Comparison of ENCODE assay signal across 17 cellular contexts in the genomic region with DNA sequence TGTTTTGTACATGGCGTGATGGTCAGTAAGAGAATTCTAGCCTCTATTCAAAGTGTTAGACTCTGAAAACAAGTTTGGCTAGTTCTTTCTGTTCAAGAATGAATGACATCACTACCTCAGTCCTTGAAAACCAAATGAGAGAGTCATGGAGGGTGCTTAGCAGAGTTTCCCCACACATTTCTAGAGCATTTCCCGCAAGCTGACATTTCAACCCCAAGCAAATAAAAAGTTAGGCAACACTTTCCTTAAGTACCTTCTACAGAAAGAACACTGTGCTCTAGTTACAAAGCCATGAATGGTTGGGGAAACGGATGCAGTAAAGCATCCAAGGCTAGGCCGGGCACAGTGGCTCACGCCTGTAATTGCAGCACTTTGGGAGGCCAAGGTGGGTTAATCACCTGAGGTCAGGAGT. TPM values are rescaled to one million over a fixed set of nuclear protein-coding genes. Genes with fewer than 3 reads are reported as not detected.
DNase-seq lines count a peak whose midpoint lies in the region; ATAC-seq and TF ChIP-seq lines count a peak whose summit lies in the region.
"Had no signal": no experiment of that assay in that cellular context is flagged by ENCODE, and none has a peak within 500 bp of the region (broad histone marks: within the 10 kb centered on the region; RNA-seq: fewer than 3 reads in every experiment).

No MANE protein-coding gene starts in this region.

- in situ Hi-C loops in IMR-90 (cut with MboI; ENCODE audit: low sequenced_read_pairs), result no loop called here

- H3K56ac ChIP-seq in IMR-90 (ENCODE audit: extremely low read depth, insufficient read depth, low read length), result no peak overlapping the region

- H2BK120ac ChIP-seq in IMR-90 (ENCODE audit: low read depth, low read length) (no peak overlapping the region), trophoblast cell (ENCODE audit: insufficient read depth, low read length, poor library complexity) (no peak overlapping the region)

- H4K12ac ChIP-seq in trophoblast cell (ENCODE audit: low read depth, low read length), result no peak overlapping the region

- H3K79me2 ChIP-seq in PC-9 (ENCODE audit: low read depth), result peaks cover 6% of the 10 kb centered on the region; the same call in 1 of the 2 replicates
- no peaks in the 10 kb centered on the region for H3K79me2 ChIP-seq in fibroblast of lung (ENCODE audit: control insufficient read depth, insufficient read depth, low read length)
- no peaks in the 10 kb centered on the region for H3K79me2 ChIP-seq in trophoblast cell (ENCODE audit: control insufficient read depth, insufficient read depth, low read length, poor library complexity)

- no peaks in the 10 kb centered on the region for H3K79me1 ChIP-seq in IMR-90 (ENCODE audit: low read depth in 1 of 2, low read length in 2 of 2)
- H3K79me1 ChIP-seq in trophoblast cell (ENCODE audit: low read length), result peaks cover 6% of the 10 kb centered on the region

- dilution Hi-C loops in IMR-90 (cut with HindIII; ENCODE audit: low sequenced_read_pairs, unreplicated experiment), result no loop called here

- H3K4me2 ChIP-seq in IMR-90 (ENCODE audit: low read depth, low read length) (no peak overlapping the region), PC-9 (peak overlapping the region; percentile 54), fibroblast of lung (ENCODE audit: extremely low read depth, insufficient read depth, low read length) (no peak overlapping the region), trophoblast cell (ENCODE audit: low read length) (peak overlapping the region; percentile 40)

- H4K20me1 ChIP-seq in IMR-90 (ENCODE audit: insufficient read depth, low read length) (no peaks in the 10 kb centered on the region), PC-9 (ENCODE audit: insufficient read depth) (no peaks in the 10 kb centered on the region), fibroblast of lung (ENCODE audit: control insufficient read depth, extremely low read depth, insufficient read depth, low read length) (no peaks in the 10 kb centered on the region)

- no peak overlapping the region for H4K5ac ChIP-seq in IMR-90 (ENCODE audit: low read depth, low read length)

- TF ChIP-seq RAD21 in IMR-90 (IDR thresholded peaks at IDR 0.05; ENCODE audit: low read length), result no peak

- no peak overlapping the region; the same call in 1 of the 2 replicates for H4K91ac ChIP-seq in IMR-90 (ENCODE audit: insufficient read depth, low read depth, low read length)
- H4K91ac ChIP-seq in trophoblast cell (ENCODE audit: low read depth, low read length), result no peak overlapping the region

- H3K4ac ChIP-seq in IMR-90 (ENCODE audit: low read depth, low read length) (no peak overlapping the region), trophoblast cell (ENCODE audit: low read depth, low read length) (no peak overlapping the region)

- H2AK9ac ChIP-seq in IMR-90 (replicated peaks; ENCODE audit: low read depth, low read length, poor library complexity), result no peak overlapping the region

- TF ChIP-seq POLR2A in IMR-90 (IDR thresholded peaks at IDR 0.05; ENCODE audit: low read depth, low read length), result no peak

- CTCF ChIA-PET in IMR-90 (lab: Yijun Ruan, JAX) (no interaction called here), PC-9 (lab: Charles Lee) (no interaction called here)

- H3K18ac ChIP-seq in IMR-90 (ENCODE audit: low read depth, low read length), result no peak overlapping the region
- no peak overlapping the region for H3K18ac ChIP-seq in trophoblast cell (ENCODE audit: low read length)

- H2AK5ac ChIP-seq in IMR-90 (ENCODE audit: low read depth, low read length) (no peak overlapping the region), trophoblast cell (ENCODE audit: low read length) (no peak overlapping the region)

- 0 out of 2 replicates have a peak, but pooled peaks cover 4% of the 10 kb centered on the region for H3K9me1 ChIP-seq in IMR-90 (ENCODE audit: insufficient read depth, low read length)

- H3K23ac ChIP-seq in IMR-90 (ENCODE audit: low read depth, low read length), result no peak overlapping the region
- no peak overlapping the region for H3K23ac ChIP-seq in trophoblast cell (ENCODE audit: low read length)

- H3K4me3 ChIP-seq in IMR-90 (ENCODE audit: insufficient read depth, low read depth, low read length) (no peak overlapping the region), PC-9 (no peak overlapping the region), fibroblast of lung (replicated peaks in 1 of 4; ENCODE audit: control extremely low read depth in 1 of 4, insufficient read depth in 1 of 4, low read depth in 3 of 4, low read length in 4 of 4) (no peak overlapping the region), trophoblast cell (ENCODE audit: low read depth, low read length) (no peak overlapping the region), WERI-Rb-1 (ENCODE audit: low read depth, low read length) (no peak overlapping the region), coronary artery (no peak overlapping the region)
- H3K4me3 ChIP-seq: ovary had no signal

- H3K9me2 ChIP-seq in PC-9 (ENCODE audit: insufficient read depth), result no peaks in the 10 kb centered on the region

- no peak overlapping the region for H2BK5ac ChIP-seq in IMR-90 (ENCODE audit: low read depth, low read length, poor library complexity, severe bottlenecking)
- no peak overlapping the region for H2BK5ac ChIP-seq in trophoblast cell (ENCODE audit: low read depth, low read length, poor library complexity)

- peaks cover 34% of the 10 kb centered on the region for H3F3A ChIP-seq in PC-9 (ENCODE audit: insufficient read depth, low read depth)

- H3K9ac ChIP-seq in IMR-90 (ENCODE audit: low read depth, low read length) (no peak overlapping the region), fibroblast of lung (ENCODE audit: insufficient read depth, low read length) (no peak overlapping the region), trophoblast cell (ENCODE audit: low read length) (no peak overlapping the region)

- BruUV-seq in IMR-90 (replicated peaks; lab: Mats Ljungman, UMichigan), result no TSS peak
- BruUV-seq in PC-9 (replicated peaks; lab: Mats Ljungman, UMichigan), result no TSS peak

- H2BK12ac ChIP-seq in trophoblast cell (ENCODE audit: low read length), result no peak overlapping the region

- H3K14ac ChIP-seq in IMR-90 (replicated peaks; ENCODE audit: low read depth, low read length) (no peak overlapping the region), trophoblast cell (ENCODE audit: low read length) (no peak overlapping the region)

- H3K36me3 ChIP-seq in IMR-90 (ENCODE audit: control insufficient read depth, insufficient read depth, low read length) (no peaks in the 10 kb centered on the region), PC-9 (ENCODE audit: low read depth) (no peaks in the 10 kb centered on the region), fibroblast of lung (ENCODE audit: control insufficient read depth, insufficient read depth, low read length) (no peaks in the 10 kb centered on the region), trophoblast cell (ENCODE audit: control insufficient read depth in 1 of 2, insufficient read depth in 2 of 2, low read length in 2 of 2) (no peaks in the 10 kb centered on the region), WERI-Rb-1 (no peaks in the 10 kb centered on the region)
- H3K36me3 ChIP-seq: BE2C, ovary had no signal

- ATAC-seq in IMR-90 (ENCODE audit: low read depth), result no peak
- ATAC-seq: activated CD8-positive, alpha-beta memory T cell treated with anti-CD3 and anti-CD28 coated beads, Interleukin-2, amount 10 ng/mL, durations not matched to agents 7 days and 5 days had no signal

- H3K27ac ChIP-seq in IMR-90 (ENCODE audit: insufficient read depth, low read length) (no peak overlapping the region), PC-9 (peak overlapping the region; percentile 85), fibroblast of lung (ENCODE audit: insufficient read depth, low read length) (no peak overlapping the region), trophoblast cell (ENCODE audit: low read depth, low read length) (peak overlapping the region; percentile 71), WERI-Rb-1 (no peak overlapping the region), coronary artery (no peak overlapping the region)
- H3K27ac ChIP-seq: ovary had no signal

- TF ChIP-seq CTCF in IMR-90 (conservative IDR thresholded peaks at IDR 0.05; ENCODE audit: low read depth, low read length) (no peak), PC-9 (conservative IDR thresholded peaks at IDR 0.05) (peak; percentile 31; the same call in 1 of the 2 replicates), fibroblast of lung (conservative IDR thresholded peaks at IDR 0.05 in 1 of 2, IDR thresholded peaks at IDR 0.05 in 1 of 2; ENCODE audit: low read depth in 1 of 2, low read length in 2 of 2) (no peak), WERI-Rb-1 (IDR thresholded peaks at IDR 0.05; ENCODE audit: low read depth, low read length) (no peak), coronary artery (IDR thresholded peaks at IDR 0.05) (no peak)

- WGBS in IMR-90 (ENCODE audit: extremely low coverage in 2 of 2, insufficient read length in 1 of 2), 2 experiments, result no CpG with 5 or more reads among the region's 5 CpGs
- WGBS in trophoblast cell (ENCODE audit: extremely low coverage, insufficient coverage, insufficient read length), result no CpG with 5 or more reads among the region's 5 CpGs

- H3K9me3 ChIP-seq in IMR-90 (ENCODE audit: control insufficient read depth, insufficient read depth, low read length), result peaks cover 8% of the 10 kb centered on the region
- no peaks in the 10 kb centered on the region for H3K9me3 ChIP-seq in PC-9 (ENCODE audit: insufficient read depth, low read depth)
- H3K9me3 ChIP-seq in fibroblast of lung (ENCODE audit: control insufficient read depth, insufficient read depth, low read depth, low read length), result no peaks in the 10 kb centered on the region
- H3K9me3 ChIP-seq in trophoblast cell (ENCODE audit: insufficient read depth, low read depth, low read length), result no peaks in the 10 kb centered on the region
- no peaks in the 10 kb centered on the region for H3K9me3 ChIP-seq in WERI-Rb-1 (ENCODE audit: severe bottlenecking)
- H3K9me3 ChIP-seq: BE2C, ovary had no signal

- H2BK20ac ChIP-seq in IMR-90 (ENCODE audit: low read depth, low read length), result no peak overlapping the region

- intact Hi-C loops in IMR-90 (cut with micrococcal nuclease) (no loop called here), PC-9 (cut with micrococcal nuclease; ENCODE audit: unreplicated experiment) (loop anchor here (1.0 to 2.0 kb wide), 4 partner anchors 11 to 149 kb away; no protein-coding TSS in a partner anchor)

- H3K27me3 ChIP-seq in IMR-90 (ENCODE audit: control insufficient read depth, insufficient read depth, low read length) (no peaks in the 10 kb centered on the region), PC-9 (ENCODE audit: insufficient read depth, low read depth) (no peaks in the 10 kb centered on the region), fibroblast of lung (ENCODE audit: control insufficient read depth, insufficient read depth, low read length) (no peaks in the 10 kb centered on the region), trophoblast cell (ENCODE audit: insufficient read depth, low read length) (no peaks in the 10 kb centered on the region), WERI-Rb-1 (ENCODE audit: insufficient read depth, low read depth, severe bottlenecking) (no peaks in the 10 kb centered on the region)
- H3K27me3 ChIP-seq: BE2C, ovary had no signal

- H4K8ac ChIP-seq in IMR-90 (ENCODE audit: low read depth in 2 of 2, low read length in 2 of 2) (no peak overlapping the region), trophoblast cell (ENCODE audit: low read depth, low read length) (no peak overlapping the region)

- peak; percentile 52 for DNase-seq in IMR-90
- DNase-seq in PC-9, result peak; percentile 52 to 100
- peak; percentile 59 to 72 for DNase-seq in fibroblast of lung (ENCODE audit: low read depth in 2 of 2)
- peak; percentile 59 to 92 for DNase-seq in trophoblast cell
- DNase-seq in GOT3 (lab: John Stamatoyannopoulos, UW), result no peak
- no peak for DNase-seq in WERI-Rb-1
- DNase-seq in mesenteric fat pad (ENCODE audit: low spot score), result no peak
- DNase-seq in coronary artery (ENCODE audit: low spot score), result no peak
- DNase-seq: activated CD4-positive, CD25-positive, alpha-beta regulatory T cell treated with anti-CD3 and anti-CD28 coated beads, Interleukin-2, amount 50 U/mL, for 72 hours; activated CD8-positive, alpha-beta memory T cell treated with anti-CD3 and anti-CD28 coated beads, Interleukin-2, amount 10 ng/mL, durations not matched to agents 7 days and 5 days; activated naive CD4-positive, alpha-beta T cell; BE2C; effector CD4-positive, alpha-beta T cell; H7; NCI-H1092; NCI-H524; ovary had no signal

- no peak overlapping the region for H2BK15ac ChIP-seq in IMR-90 (ENCODE audit: low read depth, low read length)

- POLR2A ChIA-PET in IMR-90 (lab: Charles Lee; ENCODE audit: unreplicated experiment), result no interaction called here
- POLR2A ChIA-PET in PC-9 (lab: Charles Lee; ENCODE audit: unreplicated experiment), result interaction anchor here (0.6 kb wide), 1 partner anchor 87 kb away, joined by 3 read pairs; no protein-coding TSS in a partner anchor

- H2AFZ ChIP-seq in IMR-90 (replicated peaks; ENCODE audit: low read length, poor library complexity), result no peak overlapping the region
- no peak overlapping the region for H2AFZ ChIP-seq in PC-9
- H2AFZ ChIP-seq in fibroblast of lung (ENCODE audit: low read length), result no peak overlapping the region
- H2AFZ ChIP-seq in trophoblast cell (ENCODE audit: insufficient read depth, low read length, poor library complexity), result no peak overlapping the region

- H3K4me1 ChIP-seq in IMR-90 (ENCODE audit: control insufficient read depth, insufficient read depth, low read length) (peaks cover 7% of the 10 kb centered on the region; the same call in 1 of the 2 replicates), PC-9 (replicated peaks; ENCODE audit: insufficient read depth) (peaks cover 61% of the 10 kb centered on the region), fibroblast of lung (ENCODE audit: control insufficient read depth, extremely low read depth, insufficient read depth, low read length) (peaks cover 15% of the 10 kb centered on the region), trophoblast cell (ENCODE audit: control insufficient read depth in 1 of 2, insufficient read depth in 2 of 2, low read length in 2 of 2) (peaks cover 18 to 22% of the 10 kb centered on the region in 2 experiments)
- H3K4me1 ChIP-seq: BE2C had no signal

RNA-seq across cellular contexts. Expression of a gene that starts 47.9 kb away (rescaled TPM):
- total RNA-seq in IMR-90 (2012; rRNA removed) (0.54 and 0.56 TPM in 2 replicates), PC-9 (2021) (11.0 and 17.5 TPM in 2 replicates), fibroblast of lung (6.2 and 9.7 TPM in 2 replicates), mesenteric fat pad (3.5 TPM)
- polyA plus RNA-seq in IMR-90 (2012; rRNA removed) (0.29 and 0.31 TPM in 2 replicates), fibroblast of lung (2.0 and 3.9 TPM in 2 replicates)
- polyA plus RNA-seq in IMR-90 (2012; cell fraction: cytosol; rRNA removed), result 0.09 and 0.24 TPM in 2 replicates
- polyA plus RNA-seq in IMR-90 (2012; cell fraction: nucleus; rRNA removed; ENCODE audit: low replicate concordance), result 0.13 and 0.58 TPM in 2 replicates
- polyA plus RNA-seq in fibroblast of lung (2012), result 1.2 and 2.2 TPM in 2 replicates
- polyA minus RNA-seq in fibroblast of lung (ENCODE audit: low replicate concordance), result 0.30 and 4.2 TPM in 2 replicates
- 3.6 and 5.9 TPM in 2 replicates for polyA plus RNA-seq in trophoblast cell (2013)
- total RNA-seq: activated CD8-positive, alpha-beta memory T cell treated with anti-CD3 and anti-CD28 coated beads, Interleukin-2, amount 10 ng/mL, durations not matched to agents 7 days and 5 days had no signal

Comparison
In these comparisons a context has a peak if more than half of its experiments do, and no peak if none do; other contexts are left out.
1. DNase-seq: peak in IMR-90 (single experiment), PC-9 (2 of 2), fibroblast of lung (2 of 2) and trophoblast cell (2 of 2); none in GOT3 (single experiment), WERI-Rb-1 (single experiment), mesenteric fat pad (single experiment) and coronary artery (single experiment).
2. H3K27ac ChIP-seq: peak in PC-9 (single experiment) and trophoblast cell (single experiment); none in IMR-90 (single experiment), fibroblast of lung (single experiment), WERI-Rb-1 (single experiment) and coronary artery (0 of 2).
3. H3K4me2 ChIP-seq: peak in PC-9 (single experiment) and trophoblast cell (single experiment); none in IMR-90 (single experiment) and fibroblast of lung (single experiment).